In the genomic region with DNA sequence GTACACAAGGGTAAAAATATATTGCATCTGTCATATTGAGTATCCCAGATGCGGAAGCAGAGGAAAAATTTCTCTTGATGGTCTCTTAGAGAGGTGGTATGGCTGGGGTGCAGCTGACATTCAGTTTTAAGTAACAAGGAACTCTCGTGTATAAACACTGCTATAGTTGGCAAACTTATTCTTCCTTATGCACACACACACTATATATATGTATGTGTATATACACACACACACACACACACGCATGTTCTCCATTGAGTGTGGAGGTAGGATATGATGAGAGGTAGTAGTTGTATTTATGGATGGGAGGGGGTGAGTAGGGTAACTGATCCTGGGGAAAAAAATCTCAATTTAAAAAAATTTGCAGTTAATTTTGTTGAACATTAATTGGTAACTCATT, we compare ENCODE assay signal across 31 cellular contexts.
"Had no signal": no experiment of that assay in that cellular context is flagged by ENCODE, and none has a peak within 500 bp of the region (broad histone marks: within the 10 kb centered on the region; RNA-seq: fewer than 3 reads in every experiment).

No MANE protein-coding gene starts in this region.

- FAIRE-seq: bronchial epithelial cell, RCC 7860 had no signal

- H3K4me3 Mint-ChIP-seq: activated CD4-positive, alpha-beta memory T cell treated with anti-CD3 and anti-CD28 coated beads for 36 hours; activated naive CD4-positive, alpha-beta T cell treated with anti-CD3 and anti-CD28 coated beads, Interleukin-2, amount 10 ng/mL, durations not matched to agents 7 days and 5 days; activated naive CD8-positive, alpha-beta T cell; activated naive CD8-positive, alpha-beta T cell treated with anti-CD3 and anti-CD28 coated beads, Interleukin-2, amount 50 U/mL, for 24 hours; activated T-cell treated with anti-CD3 and anti-CD28 coated beads, Interleukin-2, amount 50 U/mL, for 4 hours; activated T-helper 1 cell treated with anti-CD3 and anti-CD28 coated beads, Interleukin-12 subunit alpha, Interleukin-12 subunit beta, Interleukin-2, Interleukin-4 antibody, amounts not matched to agents 30 ng/mL and 10 ng/mL and 1 ng/mL, durations not matched to agents 14 hours and 24 hours and 36 hours had no signal

- H3K9me3 Mint-ChIP-seq: activated CD4-positive, alpha-beta memory T cell treated with anti-CD3 and anti-CD28 coated beads for 36 hours; activated naive CD4-positive, alpha-beta T cell treated with anti-CD3 and anti-CD28 coated beads, Interleukin-2, amount 10 ng/mL, durations not matched to agents 7 days and 5 days; activated naive CD8-positive, alpha-beta T cell treated with anti-CD3 and anti-CD28 coated beads, Interleukin-2, amount 50 U/mL, for 24 hours; activated T-cell treated with anti-CD3 and anti-CD28 coated beads, Interleukin-2, amount 50 U/mL, for 4 hours; activated T-helper 1 cell treated with anti-CD3 and anti-CD28 coated beads, Interleukin-12 subunit alpha, Interleukin-12 subunit beta, Interleukin-2, Interleukin-4 antibody, amounts not matched to agents 30 ng/mL and 10 ng/mL and 1 ng/mL, durations not matched to agents 14 hours and 24 hours and 36 hours had no signal

- H3K36me3 Mint-ChIP-seq: activated CD4-positive, alpha-beta memory T cell treated with anti-CD3 and anti-CD28 coated beads for 36 hours; activated naive CD4-positive, alpha-beta T cell treated with anti-CD3 and anti-CD28 coated beads, Interleukin-2, amount 10 ng/mL, durations not matched to agents 7 days and 5 days had no signal

- H3K27me3 Mint-ChIP-seq: activated CD4-positive, alpha-beta memory T cell treated with anti-CD3 and anti-CD28 coated beads for 36 hours; activated naive CD8-positive, alpha-beta T cell; activated naive CD8-positive, alpha-beta T cell treated with anti-CD3 and anti-CD28 coated beads, Interleukin-2, amount 50 U/mL, for 24 hours had no signal

- DNase-seq: activated CD4-positive, alpha-beta memory T cell treated with anti-CD3 and anti-CD28 coated beads for 36 hours; activated CD4-positive, alpha-beta T cell treated with anti-CD3 and anti-CD28 coated beads for 4 hours; activated CD4-positive, alpha-beta T cell treated with anti-CD3 and anti-CD28 coated beads, Interleukin-2, amount 50 U/mL, for 1 hour; activated CD4-positive, CD25-positive, alpha-beta regulatory T cell treated with anti-CD3 and anti-CD28 coated beads, Interleukin-2, amount 50 U/mL, for 72 hours; activated CD8-positive, alpha-beta memory T cell treated with anti-CD3 and anti-CD28 coated beads, Interleukin-2, amount 50 U/mL, for 4 hours; activated naive CD4-positive, alpha-beta T cell treated with anti-CD3 and anti-CD28 coated beads, Interleukin-2, amount 10 ng/mL, durations not matched to agents 7 days and 5 days; activated naive CD8-positive, alpha-beta T cell treated with anti-CD3 and anti-CD28 coated beads, Interleukin-2, amount 50 U/mL, for 24 hours; activated T-cell treated with anti-CD3 and anti-CD28 coated beads for 4 hours; activated T-cell treated with anti-CD3 and anti-CD28 coated beads, Interleukin-2, amount 50 U/mL, for 4 hours; anterior cingulate cortex; central memory CD4-positive, alpha-beta T cell; NCI-H1092 treated with DMSO at 0.1 percent for 48 hours; NCI-H1417; NCI-H146; NCI-H187; NCI-H2029 treated with DMSO at 0.1 percent for 48 hours; NCI-H2107; NCI-H2171; NCI-H2227 treated with DMSO at 0.1 percent for 48 hours; NCI-H446; NCI-H524; NCI-H69; PC-9; SW 1271; T-helper 1 cell; T-helper 2 cell; T-helper 9 cell had no signal

- H3K27ac Mint-ChIP-seq: activated CD4-positive, alpha-beta memory T cell treated with anti-CD3 and anti-CD28 coated beads for 36 hours; activated naive CD4-positive, alpha-beta T cell treated with anti-CD3 and anti-CD28 coated beads, Interleukin-2, amount 10 ng/mL, durations not matched to agents 7 days and 5 days; activated naive CD8-positive, alpha-beta T cell; activated naive CD8-positive, alpha-beta T cell treated with anti-CD3 and anti-CD28 coated beads, Interleukin-2, amount 50 U/mL, for 24 hours; activated T-helper 1 cell treated with anti-CD3 and anti-CD28 coated beads, Interleukin-12 subunit alpha, Interleukin-12 subunit beta, Interleukin-2, Interleukin-4 antibody, amounts not matched to agents 30 ng/mL and 10 ng/mL and 1 ng/mL, durations not matched to agents 14 hours and 24 hours and 36 hours had no signal

- H3K4me1 Mint-ChIP-seq: activated naive CD4-positive, alpha-beta T cell treated with anti-CD3 and anti-CD28 coated beads, Interleukin-2, amount 10 ng/mL, durations not matched to agents 7 days and 5 days had no signal
